Comparison of ENCODE assay signal across 14 cellular contexts in genomic region chr3:46538425-46538802, GRCh38. TPM values are rescaled to one million over a fixed set of nuclear protein-coding genes. Genes with fewer than 3 reads are reported as not detected.
DNase-seq lines count a peak whose midpoint lies in the region; ATAC-seq and TF ChIP-seq lines count a peak whose summit lies in the region.
"Not testable (repeated sequence)": the region's sequence is repeated elsewhere in the genome, so short reads cannot be mapped to it uniquely, and the experiment has no call there.
"Had no signal": no experiment of that assay in that cellular context is flagged by ENCODE, and none has a peak within 500 bp of the region (broad histone marks: within the 10 kb centered on the region; RNA-seq: fewer than 3 reads in every experiment).

No MANE protein-coding gene starts in this region.

- H3K36me3 Mint-ChIP-seq in CD14-positive monocyte; IgD-negative memory B cell; T-cell; activated T-cell treated with anti-CD3 and anti-CD28 coated beads, Interleukin-2, amount 50 U/mL, for 72 hours (ENCODE audit: insufficient read depth in 2 of 2); stimulated activated naive B cell treated with anti-CD40 and anti-IgM and Interleukin-4, amounts not matched to agents 10 μg/mL and 1 μg/mL and 100 μg/mL, for 72 hours: not testable (repeated sequence)

- CTCF ChIA-PET in T-cell (lab: Charles Lee) = interaction anchor here (0.9 to 2.4 kb wide), 10 partner anchors 18 to 91 kb away, joined by 3 to 48 read pairs (median 4); partner anchors contain the start of gene RTP3 (in 1 of the 2)

- peak overlapping the region; percentile 44 for H3K27ac ChIP-seq in colonic mucosa
- peak overlapping the region; percentile 25 to 80 for H3K27ac ChIP-seq in mucosa of rectum (ENCODE audit: low read depth in 2 of 2, low read length in 2 of 2)

- POLR2A ChIA-PET in T-cell (lab: Charles Lee) = not testable (repeated sequence)

- not testable (repeated sequence) for H3K27me3 ChIP-seq in colonic mucosa; mucosa of rectum (ENCODE audit: control insufficient read depth in 2 of 2, insufficient read depth in 2 of 2, low read length in 2 of 2)

- H3K4me3 Mint-ChIP-seq in CD14-positive monocyte (peak overlapping the region; percentile 76 to 92), IgD-negative memory B cell (peak overlapping the region; percentile 60 to 91 (median 80)), T-cell (peak overlapping the region; percentile 60 to 62 (median 62))
- H3K4me3 Mint-ChIP-seq in activated T-cell treated with anti-CD3 and anti-CD28 coated beads, Interleukin-2, amount 50 U/mL, for 72 hours = peak overlapping the region; percentile 64 to 89
- H3K4me3 Mint-ChIP-seq in stimulated activated naive B cell treated with anti-CD40 and anti-IgM and Interleukin-4, amounts not matched to agents 10 μg/mL and 1 μg/mL and 100 μg/mL, for 72 hours = peak overlapping the region; percentile 50 to 71

- not testable (repeated sequence) for H3K4me3 ChIP-seq in colonic mucosa; mucosa of rectum (ENCODE audit: low read length in 2 of 2)

- TF ChIP-seq CTCF in CD14-positive monocyte (IDR thresholded peaks at IDR 0.05); colonic mucosa (IDR thresholded peaks at IDR 0.05): not testable (repeated sequence)

- peak overlapping the region in 1 of 2 donors; percentile 4 for H3K9ac ChIP-seq in colonic mucosa (ENCODE audit: low read depth in 2 of 2, low read length in 2 of 2)
- not testable (repeated sequence) for H3K9ac ChIP-seq in mucosa of rectum (ENCODE audit: low read depth in 1 of 2, low read length in 2 of 2)

- H3K4me1 Mint-ChIP-seq in CD14-positive monocyte = peaks cover 32% of the 10 kb centered on the region
- peaks cover 26 to 49% (median 47%) of the 10 kb centered on the region in 3 donors for H3K4me1 Mint-ChIP-seq in IgD-negative memory B cell
- H3K4me1 Mint-ChIP-seq in T-cell = peaks cover 62 to 81% (median 70%) of the 10 kb centered on the region in 3 donors
- H3K4me1 Mint-ChIP-seq in activated T-cell treated with anti-CD3 and anti-CD28 coated beads, Interleukin-2, amount 50 U/mL, for 72 hours (ENCODE audit: low read depth) = peaks cover 51% of the 10 kb centered on the region
- peaks cover 49 to 76% of the 10 kb centered on the region in 2 donors for H3K4me1 Mint-ChIP-seq in stimulated activated naive B cell treated with anti-CD40 and anti-IgM and Interleukin-4, amounts not matched to agents 10 μg/mL and 1 μg/mL and 100 μg/mL, for 72 hours

- ATAC-seq in GM21360 (IDR thresholded peaks at IDR 0.05; ENCODE audit: unreplicated experiment) (peak; percentile 2), T-cell (replicated peaks in 1 of 4) (peak in 1 of 4 experiments; percentile 7)
- not testable (repeated sequence) for ATAC-seq in activated T-cell treated with anti-CD3 and anti-CD28 coated beads, Interleukin-2, amount 50 U/mL, for 72 hours (replicated peaks in 1 of 2); stimulated activated naive B cell treated with anti-CD40 and anti-IgM and Interleukin-4, amounts not matched to agents 10 μg/mL and 1 μg/mL and 100 μg/mL, for 72 hours (replicated peaks)

- DNase-seq in CD14-positive monocyte (ENCODE audit: low spot score); T-cell; activated T-cell treated with anti-CD3 and anti-CD28 coated beads, Interleukin-2, amount 50 U/mL, for 72 hours; colonic mucosa; stimulated activated naive B cell treated with anti-CD40 and anti-IgM and Interleukin-4, amounts not matched to agents 10 μg/mL and 1 μg/mL and 100 μg/mL, for 72 hours: not testable (repeated sequence)

- intact Hi-C loops in CD14-positive monocyte (cut with micrococcal nuclease); colonic mucosa (cut with DNase I): not testable (repeated sequence)

- H3K4me1 ChIP-seq in colonic mucosa; mucosa of rectum (ENCODE audit: control insufficient read depth in 2 of 2, insufficient read depth in 2 of 2, low read length in 2 of 2): not testable (repeated sequence)

- H3K36me3 ChIP-seq in colonic mucosa; mucosa of rectum (ENCODE audit: control insufficient read depth in 2 of 2, insufficient read depth in 2 of 2, low read length in 2 of 2): not testable (repeated sequence)

- H3K9me3 Mint-ChIP-seq in CD14-positive monocyte; IgD-negative memory B cell; T-cell; activated T-cell treated with anti-CD3 and anti-CD28 coated beads, Interleukin-2, amount 50 U/mL, for 72 hours; stimulated activated naive B cell treated with anti-CD40 and anti-IgM and Interleukin-4, amounts not matched to agents 10 μg/mL and 1 μg/mL and 100 μg/mL, for 72 hours: not testable (repeated sequence)

- H3K9me3 ChIP-seq in colonic mucosa; mucosa of rectum (ENCODE audit: control insufficient read depth in 2 of 2, low read length in 2 of 2): not testable (repeated sequence)

- peak overlapping the region in 5 of 7 donors; percentile 71 to 87 (median 83) for H3K27ac Mint-ChIP-seq in CD14-positive monocyte
- H3K27ac Mint-ChIP-seq in IgD-negative memory B cell = peak overlapping the region; percentile 80 to 95 (median 92)
- peak overlapping the region; percentile 90 to 91 for H3K27ac Mint-ChIP-seq in T-cell
- not testable (repeated sequence) for H3K27ac Mint-ChIP-seq in activated T-cell treated with anti-CD3 and anti-CD28 coated beads, Interleukin-2, amount 50 U/mL, for 72 hours
- H3K27ac Mint-ChIP-seq in stimulated activated naive B cell treated with anti-CD40 and anti-IgM and Interleukin-4, amounts not matched to agents 10 μg/mL and 1 μg/mL and 100 μg/mL, for 72 hours = peak overlapping the region; percentile 75

- not testable (repeated sequence) for H3K27me3 Mint-ChIP-seq in CD14-positive monocyte (ENCODE audit: low read depth in 3 of 3); T-cell; activated T-cell treated with anti-CD3 and anti-CD28 coated beads, Interleukin-2, amount 50 U/mL, for 72 hours (ENCODE audit: low read depth)
- peaks cover 18% of the 10 kb centered on the region for H3K27me3 Mint-ChIP-seq in IgD-negative memory B cell
- H3K27me3 Mint-ChIP-seq in stimulated activated naive B cell treated with anti-CD40 and anti-IgM and Interleukin-4, amounts not matched to agents 10 μg/mL and 1 μg/mL and 100 μg/mL, for 72 hours = peaks cover 22 to 27% of the 10 kb centered on the region in 2 donors

RNA-seq across cellular contexts. Expression of gene LRRC2, which starts 27.7 kb away (rescaled TPM):
- not detected for polyA plus RNA-seq in CD14-positive monocyte
- 0.06 TPM for polyA plus RNA-seq in IgD-negative memory B cell
- 1 to 10 TPM in 3 of 5 donors, under 1 TPM in 2; 0.30 to 1.9 (median 1.0) TPM for total RNA-seq in T-cell
- total RNA-seq in activated T-cell treated with anti-CD3 and anti-CD28 coated beads, Interleukin-2, amount 50 U/mL, for 72 hours = under 1 TPM in 1 of 2 donors, not detected in 1; 0.19 TPM
- total RNA-seq in colonic mucosa = 1 to 10 TPM in 1 of 2 donors, under 1 TPM in 1; 0.44 to 2.0 TPM

RNA-seq across cellular contexts. Expression of gene RTP3, which starts 40.6 kb away (rescaled TPM):
- polyA plus RNA-seq in CD14-positive monocyte (not detected), IgD-negative memory B cell (not detected)
- total RNA-seq in T-cell (not detected), colonic mucosa (not detected)
- not detected for total RNA-seq in activated T-cell treated with anti-CD3 and anti-CD28 coated beads, Interleukin-2, amount 50 U/mL, for 72 hours
- total RNA-seq: A673, bronchial epithelial cell, dermis blood vessel endothelial cell, omental fat pad, SJSA1, suprapubic skin had no signal
